22 cellular contexts compared by ENCODE assay signal in the genomic region with DNA sequence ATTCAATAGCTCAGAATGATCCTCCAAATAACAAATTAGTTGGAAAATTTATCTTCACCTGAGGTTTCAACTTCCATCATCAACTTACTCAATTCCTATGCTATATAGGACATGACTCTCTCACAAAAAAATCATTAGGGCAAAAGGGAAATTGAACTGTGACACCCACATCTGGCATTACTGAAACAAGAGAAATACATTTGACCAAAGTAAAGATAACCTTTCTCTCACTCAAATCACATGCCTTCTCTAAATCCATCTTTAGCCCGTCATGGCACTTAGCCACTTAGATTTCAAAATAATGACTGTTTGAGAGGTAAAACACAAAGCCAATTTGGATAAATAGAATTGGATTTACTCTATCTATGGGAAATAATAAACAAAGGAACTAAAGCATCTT.
"Had no signal": no experiment of that assay in that cellular context is flagged by ENCODE, and none has a peak within 500 bp of the region (broad histone marks: within the 10 kb centered on the region; RNA-seq: fewer than 3 reads in every experiment).

No MANE protein-coding gene starts in this region.

- H3K4me3 ChIP-seq: heart left ventricle, sigmoid colon, testis, upper lobe of left lung had no signal

- H3K9me3 ChIP-seq: sigmoid colon, testis, upper lobe of left lung had no signal

- DNase-seq: activated CD4-positive, alpha-beta T cell treated with anti-CD3 and anti-CD28 coated beads for 4 hours; activated CD4-positive, alpha-beta T cell treated with anti-CD3 and anti-CD28 coated beads, Interleukin-2, amount 50 U/mL, for 48 hours; activated CD4-positive, CD25-positive, alpha-beta regulatory T cell; activated CD8-positive, alpha-beta memory T cell treated with anti-CD3 and anti-CD28 coated beads, Interleukin-2, amount 50 U/mL, for 48 hours; activated naive CD4-positive, alpha-beta T cell; activated naive CD8-positive, alpha-beta T cell treated with anti-CD3 and anti-CD28 coated beads for 36 hours; activated T-cell treated with anti-CD3 and anti-CD28 coated beads, Interleukin-2, amount 50 U/mL, for 4 hours; amniotic stem cell; cerebellar nuclear complex; dermis blood vessel endothelial cell; effector CD8-positive, alpha-beta T cell; heart left ventricle; islet precursor cell; left colon; mesendoderm; naive thymus-derived CD4-positive, alpha-beta T cell; sigmoid colon; stimulated activated CD4-positive, alpha-beta T cell treated with anti-CD3 and anti-CD28 coated beads, Interleukin-4, amount 100 ng/mL, for 1 hour; stimulated activated naive CD4-positive, alpha-beta T cell; T1000; testis; upper lobe of left lung had no signal

- ATAC-seq: activated T-cell treated with anti-CD3 and anti-CD28 coated beads, Interleukin-2, amount 50 U/mL, for 4 hours; heart left ventricle; left colon; naive thymus-derived CD4-positive, alpha-beta T cell had no signal

- H3K36me3 ChIP-seq: heart left ventricle, sigmoid colon, upper lobe of left lung had no signal

- H3K4me1 ChIP-seq: sigmoid colon, testis, upper lobe of left lung had no signal

- H3K27me3 ChIP-seq: heart left ventricle, sigmoid colon, testis, upper lobe of left lung had no signal

- H3K27ac ChIP-seq: heart left ventricle, sigmoid colon, testis, upper lobe of left lung had no signal
